In genomic region chr9:97411789-97412627, GRCh38 we compare ENCODE assay signal across 1 cellular context.
TF ChIP-seq lines count a peak whose summit lies in the region.

TDRD7 (plus strand) TSS chr9:97412096; CDS start chr9:97428466, 16,370 bp downstream.

TF ChIP-seq in HEK293, 187 proteins besides CTCF, POLR2A, EP300 and RAD21 (continued from another document and continues in another):
- TF ChIP-seq HIC1 (tag by site-specific recombination; IDR thresholded peaks at IDR 0.05) (0 out of 2 replicates have a peak, but pooled peaks have one; percentile 16), ZFP37 (tag by site-specific recombination; IDR thresholded peaks at IDR 0.05) (no peak), ZBTB1 (tag by site-specific recombination; IDR thresholded peaks at IDR 0.05) (no peak), ZNF155 (tag by site-specific recombination; IDR thresholded peaks at IDR 0.05) (no peak), REST (tag by site-specific recombination; IDR thresholded peaks at IDR 0.05) (no peak), PBX3 (CRISPR knock-in tag; IDR thresholded peaks at IDR 0.05) (peak; percentile 65), ZSCAN30 (tag by site-specific recombination; IDR thresholded peaks at IDR 0.05) (peak; percentile 86; the same call in 1 of the 2 replicates), KLF17 (tag by site-specific recombination; IDR thresholded peaks at IDR 0.05) (no peak), GLI4 (tag by site-specific recombination; IDR thresholded peaks at IDR 0.05) (no peak), ZNF692 (tag by site-specific recombination; IDR thresholded peaks at IDR 0.05) (no peak), ZNF561 (tag by site-specific recombination; IDR thresholded peaks at IDR 0.05; ENCODE audit: borderline replicate concordance) (peak; percentile 93), ZNF280D (tag by site-specific recombination; IDR thresholded peaks at IDR 0.05) (no peak), ZNF202 (tag by site-specific recombination; IDR thresholded peaks at IDR 0.05; ENCODE audit: borderline replicate concordance) (no peak), BCL6B (tag by site-specific recombination; IDR thresholded peaks at IDR 0.05) (no peak), ZNF350 (tag by site-specific recombination; IDR thresholded peaks at IDR 0.05) (no peak), ZNF580 (tag by site-specific recombination; IDR thresholded peaks at IDR 0.05) (no peak), ZFP3 (tag by site-specific recombination; IDR thresholded peaks at IDR 0.05; ENCODE audit: low read depth) (no peak), ZNF121 (tag by site-specific recombination; IDR thresholded peaks at IDR 0.05) (no peak), ZNF26 (tag by site-specific recombination; IDR thresholded peaks at IDR 0.05) (no peak), ZNF416 (tag by site-specific recombination; IDR thresholded peaks at IDR 0.05) (no peak), SP2 (tag by site-specific recombination; IDR thresholded peaks at IDR 0.05) (peak; percentile 41), ZNF10 (tag by site-specific recombination; IDR thresholded peaks at IDR 0.05) (peak; percentile 90), KLF10 (tag by site-specific recombination; IDR thresholded peaks at IDR 0.05) (peak; percentile 71), ZBTB11 (tag by site-specific recombination; conservative IDR thresholded peaks at IDR 0.05; ENCODE audit: low read depth) (peak; percentile 55; the same call in 1 of the 2 replicates), KLF8 (tag by site-specific recombination; IDR thresholded peaks at IDR 0.05) (0 out of 2 replicates have a peak, but pooled peaks have one; percentile 32), ZNF596 (tag by site-specific recombination; IDR thresholded peaks at IDR 0.05) (no peak), ZNF521 (tag by site-specific recombination; IDR thresholded peaks at IDR 0.05) (no peak), ZNF670 (tag by site-specific recombination; IDR thresholded peaks at IDR 0.05; ENCODE audit: low read depth) (no peak), ZNF404 (tag by site-specific recombination; IDR thresholded peaks at IDR 0.05) (no peak), SETDB1 (IDR thresholded peaks at IDR 0.05; ENCODE audit: insufficient read length, low read length) (no peak), ZNF423 (tag by site-specific recombination; IDR thresholded peaks at IDR 0.05) (no peak), ZNF311 (tag by site-specific recombination; IDR thresholded peaks at IDR 0.05; ENCODE audit: borderline replicate concordance) (no peak), ZNF354C (tag by site-specific recombination; IDR thresholded peaks at IDR 0.05; ENCODE audit: borderline replicate concordance, low read depth) (no peak), ZNF707 (tag by site-specific recombination; IDR thresholded peaks at IDR 0.05) (no peak), YY2 (tag by site-specific recombination; IDR thresholded peaks at IDR 0.05) (no peak), ZNF548 (tag by site-specific recombination; IDR thresholded peaks at IDR 0.05) (no peak), SALL2 (tag by site-specific recombination; IDR thresholded peaks at IDR 0.05; ENCODE audit: borderline replicate concordance) (no peak), ZBTB44 (tag by site-specific recombination; IDR thresholded peaks at IDR 0.05) (peak; percentile 51), ZNF48 (tag by site-specific recombination; IDR thresholded peaks at IDR 0.05) (no peak)
